Comparison of ENCODE assay signal across 1 cellular context in the genomic region with DNA sequence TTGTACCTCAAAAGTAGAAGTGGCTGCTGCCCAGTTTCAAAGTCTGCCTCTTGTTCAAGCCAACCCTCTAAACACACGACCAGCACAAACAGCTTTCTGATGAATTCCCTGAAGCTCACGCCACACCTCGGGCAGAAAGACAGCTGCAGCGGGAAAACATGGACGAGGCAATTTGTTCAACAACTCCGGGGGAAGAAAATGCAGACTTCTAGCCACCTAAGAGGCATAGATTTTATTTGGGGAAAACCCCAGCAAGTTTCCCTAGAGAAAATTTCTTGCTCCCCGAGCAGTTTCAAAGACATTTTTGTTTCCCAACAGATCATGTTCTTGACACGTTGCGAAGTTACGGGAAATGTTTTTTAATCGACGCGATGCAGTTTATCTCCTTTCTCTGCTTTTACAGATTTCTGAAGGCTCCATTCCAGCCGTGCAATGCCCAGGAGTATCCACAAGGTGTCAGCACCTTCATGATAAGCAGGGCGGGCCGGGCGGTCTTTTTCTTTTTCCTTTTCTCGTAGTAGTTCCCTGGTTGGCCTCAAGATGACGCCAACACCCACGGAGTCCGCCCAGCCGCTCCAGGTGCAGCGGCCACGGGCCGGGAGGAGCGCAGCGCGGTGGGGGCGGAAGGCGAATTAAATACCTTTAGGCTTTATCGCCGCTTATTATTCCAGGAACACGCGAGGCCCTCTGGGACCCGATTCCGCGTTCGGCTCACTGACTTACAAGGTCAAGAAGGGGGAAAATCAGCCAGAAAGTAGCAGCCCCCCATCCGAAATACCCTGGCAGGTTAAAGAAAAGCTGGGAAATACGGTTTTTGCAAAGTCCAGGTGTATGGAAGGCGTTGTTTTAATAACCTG.
TF ChIP-seq lines count a peak whose summit lies in the region.

No MANE protein-coding gene starts in this region.

TF ChIP-seq in HepG2, 621 proteins besides CTCF, POLR2A, EP300 and RAD21 (continued from another document):
- peak; percentile 38 for TF ChIP-seq AGO1 (IDR thresholded peaks at IDR 0.05; ENCODE audit: low read depth, low read length, poor library complexity, severe bottlenecking)
- TF ChIP-seq GABPB1 (CRISPR knock-in tag; IDR thresholded peaks at IDR 0.05): peak; percentile 52
- TF ChIP-seq ZNF431 (CRISPR knock-in tag; IDR thresholded peaks at IDR 0.05; ENCODE audit: borderline replicate concordance, low read depth): no peak
- TF ChIP-seq RFX5 (IDR thresholded peaks at IDR 0.05; ENCODE audit: low read depth, low read length): no peak
- TF ChIP-seq TEAD2 (CRISPR knock-in tag; IDR thresholded peaks at IDR 0.05): no peak
- TF ChIP-seq PCBP1 (IDR thresholded peaks at IDR 0.05; ENCODE audit: borderline replicate concordance, low read depth, low read length): no peak
- peak; percentile 83 for TF ChIP-seq RBM39 (IDR thresholded peaks at IDR 0.05; ENCODE audit: low read depth, low read length, poor library complexity, severe bottlenecking)
- TF ChIP-seq, protein P1, sequence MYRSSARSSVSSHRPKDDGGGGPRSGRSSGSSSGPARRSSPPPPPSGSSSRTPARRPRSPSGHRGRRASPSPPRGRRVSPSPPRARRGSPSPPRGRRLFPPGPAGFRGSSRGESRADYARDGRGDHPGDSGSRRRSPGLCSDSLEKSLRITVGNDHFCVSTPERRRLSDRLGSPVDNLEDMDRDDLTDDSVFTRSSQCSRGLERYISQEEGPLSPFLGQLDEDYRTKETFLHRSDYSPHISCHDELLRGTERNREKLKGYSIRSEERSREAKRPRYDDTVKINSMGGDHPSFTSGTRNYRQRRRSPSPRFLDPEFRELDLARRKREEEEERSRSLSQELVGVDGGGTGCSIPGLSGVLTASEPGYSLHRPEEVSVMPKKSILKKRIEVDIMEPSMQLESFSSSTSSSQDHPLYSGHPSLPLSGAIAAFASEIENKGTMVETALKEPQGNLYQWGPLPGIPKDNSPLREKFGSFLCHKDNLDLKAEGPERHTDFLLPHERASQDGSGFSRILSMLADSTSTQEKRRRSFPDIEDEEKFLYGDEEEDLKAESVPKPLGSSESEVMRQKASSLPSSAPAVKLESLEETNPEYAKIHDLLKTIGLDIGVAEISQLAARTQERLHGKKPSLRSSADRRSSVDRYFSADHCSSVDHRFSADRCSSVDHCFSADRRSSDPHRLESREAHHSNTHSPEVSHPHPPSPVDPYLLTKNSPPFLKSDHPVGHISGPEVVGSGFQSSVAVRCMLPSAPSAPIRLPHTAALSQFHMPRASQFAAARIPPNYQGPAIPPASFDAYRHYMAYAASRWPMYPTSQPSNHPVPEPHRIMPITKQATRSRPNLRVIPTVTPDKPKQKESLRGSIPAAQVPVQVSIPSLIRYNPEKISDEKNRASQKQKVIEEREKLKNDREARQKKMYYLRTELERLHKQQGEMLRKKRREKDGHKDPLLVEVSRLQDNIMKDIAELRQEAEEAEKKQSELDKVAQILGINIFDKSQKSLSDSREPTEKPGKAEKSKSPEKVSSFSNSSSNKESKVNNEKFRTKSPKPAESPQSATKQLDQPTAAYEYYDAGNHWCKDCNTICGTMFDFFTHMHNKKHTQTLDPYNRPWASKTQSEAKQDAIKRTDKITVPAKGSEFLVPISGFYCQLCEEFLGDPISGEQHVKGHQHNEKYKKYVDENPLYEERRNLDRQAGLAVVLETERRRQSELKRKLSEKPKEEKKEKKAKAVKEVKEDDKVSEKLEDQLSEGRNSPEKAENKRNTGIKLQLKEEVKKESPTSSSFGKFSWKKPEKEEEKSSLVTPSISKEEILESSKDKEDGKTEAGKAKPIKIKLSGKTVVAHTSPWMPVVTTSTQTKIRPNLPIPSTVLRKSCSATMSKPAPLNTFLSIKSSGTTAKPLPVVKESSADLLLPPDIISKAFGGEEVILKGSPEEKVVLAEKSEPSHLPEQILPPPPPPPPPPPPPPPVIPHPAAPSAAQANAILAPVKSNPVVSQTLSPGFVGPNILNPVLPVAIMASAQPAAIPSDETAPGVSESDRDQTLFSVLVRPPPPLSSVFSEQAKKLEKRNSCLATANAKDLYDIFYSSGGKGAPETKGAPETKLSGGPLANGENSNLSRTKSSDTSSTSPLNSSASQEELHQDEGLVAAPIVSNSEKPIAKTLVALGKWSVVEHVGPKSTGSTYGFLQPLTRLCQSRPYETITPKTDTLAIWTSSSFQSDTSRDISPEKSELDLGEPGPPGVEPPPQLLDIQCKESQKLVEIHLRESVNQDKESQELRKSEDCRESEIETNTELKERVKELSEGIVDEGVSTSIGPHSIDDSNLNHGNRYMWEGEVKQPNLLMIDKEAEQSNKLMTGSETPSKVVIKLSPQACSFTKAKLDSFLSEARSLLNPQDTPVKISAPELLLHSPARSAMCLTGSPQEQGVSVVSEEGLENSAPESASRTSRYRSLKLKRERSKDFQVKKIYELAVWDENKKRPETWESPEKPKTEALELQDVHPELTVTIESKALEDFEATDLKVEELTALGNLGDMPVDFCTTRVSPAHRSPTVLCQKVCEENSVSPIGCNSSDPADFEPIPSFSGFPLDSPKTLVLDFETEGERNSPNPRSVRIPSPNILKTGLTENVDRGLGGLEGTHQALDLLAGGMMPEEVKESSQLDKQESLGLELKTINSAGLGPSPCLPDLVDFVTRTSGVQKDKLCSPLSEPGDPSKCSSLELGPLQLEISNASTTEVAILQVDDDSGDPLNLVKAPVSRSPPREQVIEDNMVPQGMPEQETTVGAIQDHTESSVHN (CRISPR knock-in tag; IDR thresholded peaks at IDR 0.05): no peak
- peak; percentile 99 for TF ChIP-seq STAG1 (CRISPR knock-in tag; IDR thresholded peaks at IDR 0.05)
- TF ChIP-seq, protein P2, sequence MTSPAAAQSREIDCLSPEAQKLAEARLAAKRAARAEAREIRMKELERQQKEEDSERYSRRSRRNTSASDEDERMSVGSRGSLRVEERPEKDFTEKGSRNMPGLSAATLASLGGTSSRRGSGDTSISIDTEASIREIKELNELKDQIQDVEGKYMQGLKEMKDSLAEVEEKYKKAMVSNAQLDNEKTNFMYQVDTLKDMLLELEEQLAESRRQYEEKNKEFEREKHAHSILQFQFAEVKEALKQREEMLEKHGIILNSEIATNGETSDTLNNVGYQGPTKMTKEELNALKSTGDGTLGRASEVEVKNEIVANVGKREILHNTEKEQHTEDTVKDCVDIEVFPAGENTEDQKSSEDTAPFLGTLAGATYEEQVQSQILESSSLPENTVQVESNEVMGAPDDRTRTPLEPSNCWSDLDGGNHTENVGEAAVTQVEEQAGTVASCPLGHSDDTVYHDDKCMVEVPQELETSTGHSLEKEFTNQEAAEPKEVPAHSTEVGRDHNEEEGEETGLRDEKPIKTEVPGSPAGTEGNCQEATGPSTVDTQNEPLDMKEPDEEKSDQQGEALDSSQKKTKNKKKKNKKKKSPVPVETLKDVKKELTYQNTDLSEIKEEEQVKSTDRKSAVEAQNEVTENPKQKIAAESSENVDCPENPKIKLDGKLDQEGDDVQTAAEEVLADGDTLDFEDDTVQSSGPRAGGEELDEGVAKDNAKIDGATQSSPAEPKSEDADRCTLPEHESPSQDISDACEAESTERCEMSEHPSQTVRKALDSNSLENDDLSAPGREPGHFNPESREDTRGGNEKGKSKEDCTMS (CRISPR knock-in tag; conservative IDR thresholded peaks at IDR 0.05): no peak
- TF ChIP-seq ZNF282 (IDR thresholded peaks at IDR 0.05; ENCODE audit: partially characterized antibody): no peak
- 0 out of 2 replicates have a peak, but pooled peaks have one; percentile 33 for TF ChIP-seq ZNF430 (CRISPR knock-in tag; IDR thresholded peaks at IDR 0.05)
- TF ChIP-seq, protein P3, sequence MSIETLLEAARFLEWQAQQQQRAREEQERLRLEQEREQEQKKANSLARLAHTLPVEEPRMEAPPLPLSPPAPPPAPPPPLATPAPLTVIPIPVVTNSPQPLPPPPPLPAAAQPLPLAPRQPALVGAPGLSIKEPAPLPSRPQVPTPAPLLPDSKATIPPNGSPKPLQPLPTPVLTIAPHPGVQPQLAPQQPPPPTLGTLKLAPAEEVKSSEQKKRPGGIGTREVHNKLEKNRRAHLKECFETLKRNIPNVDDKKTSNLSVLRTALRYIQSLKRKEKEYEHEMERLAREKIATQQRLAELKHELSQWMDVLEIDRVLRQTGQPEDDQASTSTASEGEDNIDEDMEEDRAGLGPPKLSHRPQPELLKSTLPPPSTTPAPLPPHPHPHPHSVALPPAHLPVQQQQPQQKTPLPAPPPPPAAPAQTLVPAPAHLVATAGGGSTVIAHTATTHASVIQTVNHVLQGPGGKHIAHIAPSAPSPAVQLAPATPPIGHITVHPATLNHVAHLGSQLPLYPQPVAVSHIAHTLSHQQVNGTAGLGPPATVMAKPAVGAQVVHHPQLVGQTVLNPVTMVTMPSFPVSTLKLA (IDR thresholded peaks at IDR 0.05): no peak
- no peak for TF ChIP-seq SCMH1 (CRISPR knock-in tag; IDR thresholded peaks at IDR 0.05; ENCODE audit: borderline replicate concordance)
- TF ChIP-seq RFXANK (CRISPR knock-in tag; IDR thresholded peaks at IDR 0.05): 0 out of 2 replicates have a peak, but pooled peaks have one; percentile 40
- TF ChIP-seq MIER2 (CRISPR knock-in tag; IDR thresholded peaks at IDR 0.05): peak; percentile 28; the same call in 1 of the 2 replicates
- TF ChIP-seq ZEB1 (IDR thresholded peaks at IDR 0.05; ENCODE audit: insufficient replicate concordance, low read depth): no peak
- TF ChIP-seq IRF2 (CRISPR knock-in tag; IDR thresholded peaks at IDR 0.05): 0 out of 2 replicates have a peak, but pooled peaks have one; percentile 51
- TF ChIP-seq, protein P4, sequence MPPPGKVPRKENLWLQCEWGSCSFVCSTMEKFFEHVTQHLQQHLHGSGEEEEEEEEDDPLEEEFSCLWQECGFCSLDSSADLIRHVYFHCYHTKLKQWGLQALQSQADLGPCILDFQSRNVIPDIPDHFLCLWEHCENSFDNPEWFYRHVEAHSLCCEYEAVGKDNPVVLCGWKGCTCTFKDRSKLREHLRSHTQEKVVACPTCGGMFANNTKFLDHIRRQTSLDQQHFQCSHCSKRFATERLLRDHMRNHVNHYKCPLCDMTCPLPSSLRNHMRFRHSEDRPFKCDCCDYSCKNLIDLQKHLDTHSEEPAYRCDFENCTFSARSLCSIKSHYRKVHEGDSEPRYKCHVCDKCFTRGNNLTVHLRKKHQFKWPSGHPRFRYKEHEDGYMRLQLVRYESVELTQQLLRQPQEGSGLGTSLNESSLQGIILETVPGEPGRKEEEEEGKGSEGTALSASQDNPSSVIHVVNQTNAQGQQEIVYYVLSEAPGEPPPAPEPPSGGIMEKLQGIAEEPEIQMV (CRISPR knock-in tag; IDR thresholded peaks at IDR 0.05; ENCODE audit: low read depth): no peak
- TF ChIP-seq, protein P5, sequence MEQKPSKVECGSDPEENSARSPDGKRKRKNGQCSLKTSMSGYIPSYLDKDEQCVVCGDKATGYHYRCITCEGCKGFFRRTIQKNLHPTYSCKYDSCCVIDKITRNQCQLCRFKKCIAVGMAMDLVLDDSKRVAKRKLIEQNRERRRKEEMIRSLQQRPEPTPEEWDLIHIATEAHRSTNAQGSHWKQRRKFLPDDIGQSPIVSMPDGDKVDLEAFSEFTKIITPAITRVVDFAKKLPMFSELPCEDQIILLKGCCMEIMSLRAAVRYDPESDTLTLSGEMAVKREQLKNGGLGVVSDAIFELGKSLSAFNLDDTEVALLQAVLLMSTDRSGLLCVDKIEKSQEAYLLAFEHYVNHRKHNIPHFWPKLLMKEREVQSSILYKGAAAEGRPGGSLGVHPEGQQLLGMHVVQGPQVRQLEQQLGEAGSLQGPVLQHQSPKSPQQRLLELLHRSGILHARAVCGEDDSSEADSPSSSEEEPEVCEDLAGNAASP (CRISPR knock-in tag; IDR thresholded peaks at IDR 0.05; ENCODE audit: borderline replicate concordance): peak; percentile 38; the same call in 1 of the 2 replicates
- TF ChIP-seq, protein P6, sequence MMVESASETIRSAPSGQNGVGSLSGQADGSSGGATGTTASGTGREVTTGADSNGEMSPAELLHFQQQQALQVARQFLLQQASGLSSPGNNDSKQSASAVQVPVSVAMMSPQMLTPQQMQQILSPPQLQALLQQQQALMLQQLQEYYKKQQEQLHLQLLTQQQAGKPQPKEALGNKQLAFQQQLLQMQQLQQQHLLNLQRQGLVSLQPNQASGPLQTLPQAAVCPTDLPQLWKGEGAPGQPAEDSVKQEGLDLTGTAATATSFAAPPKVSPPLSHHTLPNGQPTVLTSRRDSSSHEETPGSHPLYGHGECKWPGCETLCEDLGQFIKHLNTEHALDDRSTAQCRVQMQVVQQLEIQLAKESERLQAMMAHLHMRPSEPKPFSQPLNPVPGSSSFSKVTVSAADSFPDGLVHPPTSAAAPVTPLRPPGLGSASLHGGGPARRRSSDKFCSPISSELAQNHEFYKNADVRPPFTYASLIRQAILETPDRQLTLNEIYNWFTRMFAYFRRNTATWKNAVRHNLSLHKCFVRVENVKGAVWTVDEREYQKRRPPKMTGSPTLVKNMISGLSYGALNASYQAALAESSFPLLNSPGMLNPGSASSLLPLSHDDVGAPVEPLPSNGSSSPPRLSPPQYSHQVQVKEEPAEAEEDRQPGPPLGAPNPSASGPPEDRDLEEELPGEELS (CRISPR knock-in tag; IDR thresholded peaks at IDR 0.05): no peak
- no peak for TF ChIP-seq ARHGAP35 (CRISPR knock-in tag; IDR thresholded peaks at IDR 0.05; ENCODE audit: borderline replicate concordance)
- TF ChIP-seq FOXA3 (CRISPR knock-in tag; IDR thresholded peaks at IDR 0.05): peak; percentile 24; the same call in 1 of the 2 replicates
- TF ChIP-seq ZNF749 (CRISPR knock-in tag; IDR thresholded peaks at IDR 0.05; ENCODE audit: borderline replicate concordance): no peak
- peak; percentile 67 for TF ChIP-seq SALL1 (CRISPR knock-in tag; IDR thresholded peaks at IDR 0.05)
- TF ChIP-seq HDAC2 (CRISPR knock-in tag; IDR thresholded peaks at IDR 0.05): peak; percentile 26; the same call in 1 of the 2 replicates
- TF ChIP-seq, protein P7, sequence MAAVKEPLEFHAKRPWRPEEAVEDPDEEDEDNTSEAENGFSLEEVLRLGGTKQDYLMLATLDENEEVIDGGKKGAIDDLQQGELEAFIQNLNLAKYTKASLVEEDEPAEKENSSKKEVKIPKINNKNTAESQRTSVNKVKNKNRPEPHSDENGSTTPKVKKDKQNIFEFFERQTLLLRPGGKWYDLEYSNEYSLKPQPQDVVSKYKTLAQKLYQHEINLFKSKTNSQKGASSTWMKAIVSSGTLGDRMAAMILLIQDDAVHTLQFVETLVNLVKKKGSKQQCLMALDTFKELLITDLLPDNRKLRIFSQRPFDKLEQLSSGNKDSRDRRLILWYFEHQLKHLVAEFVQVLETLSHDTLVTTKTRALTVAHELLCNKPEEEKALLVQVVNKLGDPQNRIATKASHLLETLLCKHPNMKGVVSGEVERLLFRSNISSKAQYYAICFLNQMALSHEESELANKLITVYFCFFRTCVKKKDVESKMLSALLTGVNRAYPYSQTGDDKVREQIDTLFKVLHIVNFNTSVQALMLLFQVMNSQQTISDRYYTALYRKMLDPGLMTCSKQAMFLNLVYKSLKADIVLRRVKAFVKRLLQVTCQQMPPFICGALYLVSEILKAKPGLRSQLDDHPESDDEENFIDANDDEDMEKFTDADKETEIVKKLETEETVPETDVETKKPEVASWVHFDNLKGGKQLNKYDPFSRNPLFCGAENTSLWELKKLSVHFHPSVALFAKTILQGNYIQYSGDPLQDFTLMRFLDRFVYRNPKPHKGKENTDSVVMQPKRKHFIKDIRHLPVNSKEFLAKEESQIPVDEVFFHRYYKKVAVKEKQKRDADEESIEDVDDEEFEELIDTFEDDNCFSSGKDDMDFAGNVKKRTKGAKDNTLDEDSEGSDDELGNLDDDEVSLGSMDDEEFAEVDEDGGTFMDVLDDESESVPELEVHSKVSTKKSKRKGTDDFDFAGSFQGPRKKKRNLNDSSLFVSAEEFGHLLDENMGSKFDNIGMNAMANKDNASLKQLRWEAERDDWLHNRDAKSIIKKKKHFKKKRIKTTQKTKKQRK (IDR thresholded peaks at IDR 0.05; ENCODE audit: low read length): no peak
